In the genomic region with DNA sequence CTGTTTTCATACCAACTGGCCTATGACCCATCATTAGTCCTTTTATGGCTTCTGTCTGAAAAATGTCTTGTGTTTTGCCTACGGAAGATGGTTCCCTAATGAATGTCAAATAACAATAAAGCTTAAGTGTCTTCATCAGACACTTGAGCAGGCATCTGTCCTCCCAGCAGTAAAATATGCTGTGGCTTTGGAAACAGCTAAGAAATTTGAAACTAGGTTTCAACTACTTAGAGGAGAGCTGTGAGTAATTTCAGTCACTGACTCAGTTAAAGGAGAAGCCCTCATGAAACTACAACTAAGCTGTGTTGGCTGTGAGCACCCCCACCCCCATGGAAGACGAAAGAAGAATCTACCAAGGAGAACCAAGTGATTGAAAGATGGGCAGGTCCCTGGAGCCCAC, we compare ENCODE assay signal across 31 cellular contexts.
DNase-seq lines count a peak whose midpoint lies in the region; ATAC-seq lines count a peak whose summit lies in the region.
"Had no signal": no experiment of that assay in that cellular context is flagged by ENCODE, and none has a peak within 500 bp of the region (broad histone marks: within the 10 kb centered on the region; RNA-seq: fewer than 3 reads in every experiment).

No MANE protein-coding gene starts in this region.

- DNase-seq in GM04504 (ENCODE audit: low read depth) (peak; percentile 52), M059J (ENCODE audit: low read depth) (peak; percentile 2), epidermal melanocyte (ENCODE audit: insufficient read length, low spot score) (peak; percentile 36), stromal cell of bone marrow (ENCODE audit: low read depth) (peak; percentile 8), occipital lobe (lab: John Stamatoyannopoulos, UW) (no peak)
- DNase-seq: activated CD4-positive, alpha-beta T cell treated with anti-CD3 and anti-CD28 coated beads, Interleukin-2, amount 50 U/mL, for 48 hours; activated CD4-positive, CD25-positive, alpha-beta regulatory T cell treated with anti-CD3 and anti-CD28 coated beads, Interleukin-2, amount 50 U/mL, for 72 hours; activated naive CD4-positive, alpha-beta T cell; activated naive CD8-positive, alpha-beta T cell treated with anti-CD3 and anti-CD28 coated beads, Interleukin-2, amount 50 U/mL, for 24 hours; activated T-cell treated with anti-CD3 and anti-CD28 coated beads, Interleukin-2, amount 50 U/mL, for 72 hours; C1 segment of cervical spinal cord; caudate nucleus; COR-L47; cortex of kidney; effector memory CD8-positive, alpha-beta T cell; GDM1; HCEC 1CT; natural killer cell; NCI-H1105; NCI-H187 treated with DMSO at 0.1 percent for 48 hours; NCI-H510A treated with DMSO at 0.1 percent for 48 hours; psoas muscle; SHP77; sigmoid colon; stimulated activated CD4-positive, alpha-beta T cell treated with anti-CD3 and anti-CD28 coated beads, Interleukin-15, amount 100 ng/mL, for 24 hours; stimulated activated CD4-positive, alpha-beta T cell treated with anti-CD3 and anti-CD28 coated beads, Interleukin-4, amount 100 ng/mL, for 4 hours; T-helper 2 cell; transverse colon had no signal

- ATAC-seq in HG02763 (IDR thresholded peaks at IDR 0.05; ENCODE audit: unreplicated experiment) (no peak), HG03565 (IDR thresholded peaks at IDR 0.05; ENCODE audit: unreplicated experiment) (no peak)
- ATAC-seq: activated naive CD8-positive, alpha-beta T cell treated with anti-CD3 and anti-CD28 coated beads, Interleukin-2, amount 50 U/mL, for 24 hours; effector memory CD8-positive, alpha-beta T cell; esophagus mucosa; natural killer cell; psoas muscle had no signal
